In genomic region chr3:191296041-191296541, GRCh38 we compare ENCODE assay signal across 9 cellular contexts. TPM values are rescaled to one million over a fixed set of nuclear protein-coding genes. Genes with fewer than 3 reads are reported as not detected.
A peak's percentile ranks its signal among the peaks of the same experiment; 100 is the strongest.
DNase-seq lines count a peak whose midpoint lies in the region; ATAC-seq, FAIRE-seq and TF ChIP-seq lines count a peak whose summit lies in the region.
"Had no signal": no experiment of that assay in that cellular context is flagged by ENCODE, and none has a peak within 500 bp of the region (broad histone marks: within the 10 kb centered on the region; RNA-seq: fewer than 3 reads in every experiment).

No MANE protein-coding gene starts in this region.

- H3K27me3 ChIP-seq in GM12878 (replicated peaks in 1 of 2; ENCODE audit: control insufficient read depth in 2 of 2, insufficient read depth in 2 of 2, low read length in 1 of 2) = no peaks in the 10 kb centered on the region
- H3K27me3 ChIP-seq in BE2C = no peaks in the 10 kb centered on the region

- peak; percentile 88 for DNase-seq in GM12878 (ENCODE audit: low read depth, low spot score)
- DNase-seq in BE2C = no peak
- DNase-seq in Right ventricle myocardium inferior (ENCODE audit: missing footprints) = no peak
- no peak for DNase-seq in NCI-H1092 (lab: John Stamatoyannopoulos, UW)
- DNase-seq in COLO829 (ENCODE audit: low spot score) = no peak

- H3K4me3 ChIP-seq in GM12878 (no peak overlapping the region), BE2C (ENCODE audit: low read depth, low read length) (no peak overlapping the region)

- H3K9ac ChIP-seq in GM12878 (ENCODE audit: control insufficient read depth, insufficient read depth, low read length) = no peak overlapping the region

- no peak for TF ChIP-seq RAD21 in GM12878 (IDR thresholded peaks at IDR 0.05; ENCODE audit: insufficient read depth, low read depth, low read length)

- CTCF ChIA-PET in GM12878 (lab: Yijun Ruan, JAX) = interaction anchor here (0.9 to 2.1 kb wide), 8 partner anchors 12 to 57 kb away, joined by 3 to 8 read pairs (median 4); no protein-coding TSS in a partner anchor

- in situ Hi-C loops in GM12878 (cut with MboI) = no loop called here

- RAD21 ChIA-PET in GM12878 (lab: Charles Lee; ENCODE audit: unreplicated experiment) = interaction anchor here (1.0 to 2.3 kb wide), 16 partner anchors 9 to 158 kb away, joined by 3 to 15 read pairs (median 5); no protein-coding TSS in a partner anchor

- FAIRE-seq in GM12878 (lab: Jason Lieb, UNC) = peak; percentile 95

- ATAC-seq in GM18511 (IDR thresholded peaks at IDR 0.05; ENCODE audit: unreplicated experiment) (peak; percentile 81), GM21576 (IDR thresholded peaks at IDR 0.05; ENCODE audit: unreplicated experiment) (peak; percentile 84), HG03378 (IDR thresholded peaks at IDR 0.05; ENCODE audit: unreplicated experiment) (peak; percentile 85), GM12878 (peak; percentile 80), Right ventricle myocardium inferior (no peak)

- TF ChIP-seq POLR2A in GM12878 (IDR thresholded peaks at IDR 0.05; ENCODE audit: low read depth, low read length) = no peak

- H3K27ac ChIP-seq in GM12878 (ENCODE audit: control insufficient read depth, insufficient read depth) = peak overlapping the region; percentile 5; the same call in 1 of the 2 replicates

- no peaks in the 10 kb centered on the region for H3K9me3 ChIP-seq in GM12878 (replicated peaks; ENCODE audit: control insufficient read depth, insufficient read depth, low read length)
- H3K9me3 ChIP-seq in BE2C = no peaks in the 10 kb centered on the region

- SMC1A ChIA-PET in GM12878 (lab: Charles Lee; ENCODE audit: uncharacterized antibody, unreplicated experiment) = interaction anchor here (1.0 to 3.9 kb wide), 19 partner anchors 11 to 86 kb away, joined by 3 to 26 read pairs (median 5); partner anchors contain the start of gene UTS2B

- TF ChIP-seq EP300 in GM12878 (IDR thresholded peaks at IDR 0.05; ENCODE audit: borderline replicate concordance in 1 of 2, control insufficient read depth in 1 of 2, low read depth in 2 of 2, low read length in 2 of 2) = peak; percentile 88 to 98

- no peaks in the 10 kb centered on the region for H3K79me2 ChIP-seq in GM12878 (ENCODE audit: control insufficient read depth, insufficient read depth, low read length)

- H4K20me1 ChIP-seq in GM12878 (ENCODE audit: control insufficient read depth, insufficient read depth) = no peaks in the 10 kb centered on the region

- WGBS in GM12878 (ENCODE audit: insufficient coverage, insufficient replicate concordance, low lambda C conversion rate, missing lambda C conversion rate) = 2% methylated on average over 4 of the region's 4 CpGs

- TF ChIP-seq CTCF in GM12878 (IDR thresholded peaks at IDR 0.05 in 2 of 3, conservative IDR thresholded peaks at IDR 0.05 in 1 of 3; ENCODE audit: control insufficient read depth in 2 of 3, extremely low read depth in 1 of 3, insufficient read depth in 1 of 3, low read depth in 3 of 3, low read length in 3 of 3) (no peak), BE2C (IDR thresholded peaks at IDR 0.05; ENCODE audit: low read depth, low read length) (no peak)

- H2AFZ ChIP-seq in GM12878 (ENCODE audit: control insufficient read depth, low read depth, low read length) = no peak overlapping the region

- peaks cover 46% of the 10 kb centered on the region for H3K4me1 ChIP-seq in GM12878 (ENCODE audit: control insufficient read depth, insufficient read depth, low read length)
- no peaks in the 10 kb centered on the region for H3K4me1 ChIP-seq in BE2C

- no peaks in the 10 kb centered on the region for H3K36me3 ChIP-seq in GM12878 (ENCODE audit: control insufficient read depth in 2 of 2, insufficient read depth in 2 of 2, low read length in 1 of 2)
- no peaks in the 10 kb centered on the region for H3K36me3 ChIP-seq in BE2C

- POLR2A ChIA-PET in GM12878 (lab: Charles Lee) = interaction anchor here (0.6 to 1.5 kb wide), 6 partner anchors 26 to 51 kb away, joined by 3 to 5 read pairs (median 4); no protein-coding TSS in a partner anchor

- BruUV-seq in GM12878 (replicated peaks; lab: Mats Ljungman, UMichigan) = no TSS peak

- intact Hi-C loops in GM12878 (cut with micrococcal nuclease; ENCODE audit: unreplicated experiment) (loop anchor here (1.0 to 2.0 kb wide), 2 partner anchors 35 to 48 kb away; partner anchors contain the start of gene UTS2B), Right ventricle myocardium inferior (cut with DNase I) (no loop called here)

- peak overlapping the region; percentile 61 for H3K4me2 ChIP-seq in GM12878 (ENCODE audit: control insufficient read depth, insufficient read depth)

TF ChIP-seq in GM12878, 131 proteins besides CTCF, POLR2A, EP300 and RAD21 (continues in another document):
- TF ChIP-seq SPI1 (IDR thresholded peaks at IDR 0.05; ENCODE audit: borderline replicate concordance, insufficient read depth, low read depth, low read length) (peak; percentile 97), ZZZ3 (IDR thresholded peaks at IDR 0.05; ENCODE audit: control insufficient read depth, insufficient read length, low read depth) (no peak), STAT3 (IDR thresholded peaks at IDR 0.05; ENCODE audit: low read depth, low read length) (peak; percentile 90; the same call in 1 of the 2 replicates), MTA3 (IDR thresholded peaks at IDR 0.05; ENCODE audit: borderline replicate concordance, low read length) (peak; percentile 97), ATF3 (IDR thresholded peaks at IDR 0.05; ENCODE audit: borderline replicate concordance, extremely low read depth, low read depth, low read length) (no peak), YY1 (IDR thresholded peaks at IDR 0.05; ENCODE audit: low read depth, low read length) (peak; percentile 71), ESRRA (IDR thresholded peaks at IDR 0.05; ENCODE audit: low read length) (no peak)
- TF ChIP-seq, protein P1, sequence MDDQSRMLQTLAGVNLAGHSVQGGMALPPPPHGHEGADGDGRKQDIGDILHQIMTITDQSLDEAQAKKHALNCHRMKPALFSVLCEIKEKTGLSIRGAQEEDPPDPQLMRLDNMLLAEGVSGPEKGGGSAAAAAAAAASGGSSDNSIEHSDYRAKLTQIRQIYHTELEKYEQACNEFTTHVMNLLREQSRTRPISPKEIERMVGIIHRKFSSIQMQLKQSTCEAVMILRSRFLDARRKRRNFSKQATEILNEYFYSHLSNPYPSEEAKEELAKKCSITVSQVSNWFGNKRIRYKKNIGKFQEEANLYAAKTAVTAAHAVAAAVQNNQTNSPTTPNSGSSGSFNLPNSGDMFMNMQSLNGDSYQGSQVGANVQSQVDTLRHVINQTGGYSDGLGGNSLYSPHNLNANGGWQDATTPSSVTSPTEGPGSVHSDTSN (IDR thresholded peaks at IDR 0.05; ENCODE audit: insufficient replicate concordance, low read depth, low read length) = peak; percentile 66
- TF ChIP-seq, protein P2, sequence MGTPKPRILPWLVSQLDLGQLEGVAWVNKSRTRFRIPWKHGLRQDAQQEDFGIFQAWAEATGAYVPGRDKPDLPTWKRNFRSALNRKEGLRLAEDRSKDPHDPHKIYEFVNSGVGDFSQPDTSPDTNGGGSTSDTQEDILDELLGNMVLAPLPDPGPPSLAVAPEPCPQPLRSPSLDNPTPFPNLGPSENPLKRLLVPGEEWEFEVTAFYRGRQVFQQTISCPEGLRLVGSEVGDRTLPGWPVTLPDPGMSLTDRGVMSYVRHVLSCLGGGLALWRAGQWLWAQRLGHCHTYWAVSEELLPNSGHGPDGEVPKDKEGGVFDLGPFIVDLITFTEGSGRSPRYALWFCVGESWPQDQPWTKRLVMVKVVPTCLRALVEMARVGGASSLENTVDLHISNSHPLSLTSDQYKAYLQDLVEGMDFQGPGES (IDR thresholded peaks at IDR 0.05) = no peak

RNA-seq across cellular contexts. Expression of gene CCDC50, which starts 33.1 kb away (rescaled TPM):
- 191 and 209 TPM in 2 replicates for total RNA-seq in GM12878 (2013; cell fraction: nucleolus; rRNA removed)
- 112 and 126 TPM in 2 replicates for total RNA-seq in GM12878 (2014; rRNA removed)
- 117 and 123 TPM in 2 replicates for total RNA-seq in GM12878 (2014; rRNA removed; fragmentation: Illumina TruSeq; extraction: Trizol)
- 144 and 150 TPM in 2 replicates for total RNA-seq in GM12878 (2021)
- 21.4 TPM for polyA plus RNA-seq in GM12878 (2011; ENCODE audit: low read depth)
- 132 and 180 TPM in 2 replicates for polyA plus RNA-seq in GM12878 (2011; rRNA removed)
- 60.1 and 71.2 TPM in 2 replicates for polyA plus RNA-seq in GM12878 (2011; cell fraction: cytosol; rRNA removed)
- polyA plus RNA-seq in GM12878 (2011; cell fraction: nucleus; rRNA removed) = 102 and 104 TPM in 2 replicates
- polyA plus RNA-seq in GM12878 (2012) = 32.8 and 42.2 TPM in 2 replicates
- 137 and 148 TPM in 2 replicates for polyA plus RNA-seq in GM12878 (2014; fragmentation: Illumina TruSeq; extraction: Trizol)
- 10 to 100 TPM; 46.7 to 61.5 TPM for polyA plus RNA-seq in GM12878 (2014; fragmentation: Nextera tagmentation; extraction: Ambion mirVana)
- 107 and 122 TPM in 2 replicates for polyA plus RNA-seq in GM12878 (2014; rRNA removed)
- polyA plus RNA-seq in GM12878 (2016; fragmentation: Nextera tagmentation; extraction: Ambion mirVana) = 100 to 1,000 TPM; 127 to 130 TPM
- polyA minus RNA-seq in GM12878 (2011; rRNA and poly(A)+ RNA removed) = 77.5 and 87.0 TPM in 2 replicates
- 47.4 and 57.9 TPM in 2 replicates for polyA minus RNA-seq in GM12878 (2011; cell fraction: cytosol; rRNA and poly(A)+ RNA removed)
- 127 and 198 TPM in 2 replicates for polyA minus RNA-seq in GM12878 (2011; cell fraction: nucleus; rRNA and poly(A)+ RNA removed)
- 20.5 TPM for polyA plus RNA-seq in BE2C (2012; ENCODE audit: insufficient read depth, insufficient read length, low read depth)
- 57.8 TPM for total RNA-seq in Right ventricle myocardium inferior

RNA-seq across cellular contexts. Expression of gene UTS2B, which starts 34.2 kb away (rescaled TPM):
- 0.86 and 2.3 TPM in 2 replicates for total RNA-seq in GM12878 (2013; cell fraction: nucleolus; rRNA removed)
- total RNA-seq in GM12878 (2014; rRNA removed) = 0.28 and 1.3 TPM in 2 replicates
- total RNA-seq in GM12878 (2014; rRNA removed; fragmentation: Illumina TruSeq; extraction: Trizol) = 0.36 and 0.64 TPM in 2 replicates
- total RNA-seq in GM12878 (2021) = 0.28 and 0.29 TPM in 2 replicates
- polyA plus RNA-seq in GM12878 (2011; ENCODE audit: low read depth) = not detected
- 0.43 and 0.66 TPM in 2 replicates for polyA plus RNA-seq in GM12878 (2011; rRNA removed)
- polyA plus RNA-seq in GM12878 (2011; cell fraction: cytosol; rRNA removed) = 0.23 and 0.49 TPM in 2 replicates
- 0.22 and 0.35 TPM in 2 replicates for polyA plus RNA-seq in GM12878 (2011; cell fraction: nucleus; rRNA removed)
- 0.32 TPM in 1 of 2 replicates, not detected in the other for polyA plus RNA-seq in GM12878 (2012)
- polyA plus RNA-seq in GM12878 (2014; fragmentation: Illumina TruSeq; extraction: Trizol) = 0.33 and 0.53 TPM in 2 replicates
- polyA plus RNA-seq in GM12878 (2014; fragmentation: Nextera tagmentation; extraction: Ambion mirVana) = under 1 TPM; 0.15 to 0.45 TPM
- 0.70 and 0.72 TPM in 2 replicates for polyA plus RNA-seq in GM12878 (2014; rRNA removed)
- polyA plus RNA-seq in GM12878 (2016; fragmentation: Nextera tagmentation; extraction: Ambion mirVana) = under 1 TPM; 0.45 to 0.48 TPM
- 1.5 and 1.8 TPM in 2 replicates for polyA minus RNA-seq in GM12878 (2011; rRNA and poly(A)+ RNA removed)
- polyA minus RNA-seq in GM12878 (2011; cell fraction: cytosol; rRNA and poly(A)+ RNA removed) = not detected in 2 replicates
- 2.4 and 3.5 TPM in 2 replicates for polyA minus RNA-seq in GM12878 (2011; cell fraction: nucleus; rRNA and poly(A)+ RNA removed)
- not detected for polyA plus RNA-seq in BE2C (2012; ENCODE audit: insufficient read depth, insufficient read length, low read depth)
- 0.65 TPM for total RNA-seq in Right ventricle myocardium inferior
- total RNA-seq: Daoy had no signal
